Comparison of ENCODE assay signal across 1 cellular context in the genomic region with DNA sequence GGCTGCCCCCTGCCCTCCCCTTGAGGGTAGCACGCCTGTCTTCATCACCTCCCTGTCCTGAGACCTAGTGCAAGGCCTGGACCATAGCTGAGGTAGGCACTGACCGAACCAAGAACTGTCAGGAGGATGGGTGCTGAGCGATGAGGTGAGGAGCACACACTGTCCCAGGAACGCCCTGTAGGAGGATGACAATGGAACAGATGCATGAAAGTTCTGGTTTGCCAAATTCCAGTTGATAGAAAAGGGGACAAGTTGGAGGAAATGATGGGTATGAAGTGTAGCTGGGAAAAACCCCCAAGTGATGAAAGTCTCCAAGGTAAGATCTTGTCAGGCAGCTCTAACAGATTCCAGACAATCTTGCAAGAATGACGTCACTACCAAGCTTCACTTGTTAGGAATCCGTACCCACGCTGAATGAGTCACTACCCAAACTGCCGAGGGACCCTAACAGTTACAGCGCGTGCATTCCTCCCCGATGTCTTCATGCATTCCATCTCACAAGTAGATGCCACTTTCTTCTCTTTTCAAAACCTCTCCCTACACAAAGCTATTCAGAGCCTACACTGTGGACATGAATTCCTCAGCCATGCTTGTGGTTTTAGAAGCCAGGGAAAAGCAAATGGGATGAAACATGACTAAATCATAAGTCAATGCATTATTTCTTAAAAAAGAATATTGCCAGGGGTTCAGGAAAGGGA.
TF ChIP-seq lines count a peak whose summit lies in the region.

No MANE protein-coding gene starts in this region.

TF ChIP-seq in HEK293, 187 proteins besides CTCF, POLR2A, EP300 and RAD21 (continued from another document and continues in another):
- TF ChIP-seq, protein P1, sequence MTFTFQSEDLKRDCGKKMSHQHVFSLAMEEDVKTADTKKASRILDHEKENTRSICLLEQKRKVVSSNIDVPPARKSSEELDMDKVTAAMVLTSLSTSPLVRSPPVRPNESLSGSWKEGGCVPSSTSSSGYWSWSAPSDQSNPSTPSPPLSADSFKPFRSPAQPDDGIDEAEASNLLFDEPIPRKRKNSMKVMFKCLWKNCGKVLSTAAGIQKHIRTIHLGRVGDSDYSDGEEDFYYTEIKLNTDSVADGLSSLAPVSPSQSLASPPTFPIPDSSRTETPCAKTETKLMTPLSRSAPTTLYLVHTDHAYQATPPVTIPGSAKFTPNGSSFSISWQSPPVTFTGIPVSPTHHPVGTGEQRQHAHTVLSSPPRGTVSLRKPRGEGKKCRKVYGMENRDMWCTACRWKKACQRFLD (tag by site-specific recombination; IDR thresholded peaks at IDR 0.05): no peak
- TF ChIP-seq ZNF600 (tag by site-specific recombination; IDR thresholded peaks at IDR 0.05): peak; percentile 98
- no peak for TF ChIP-seq ZNF214 (tag by site-specific recombination; IDR thresholded peaks at IDR 0.05; ENCODE audit: borderline replicate concordance)
- TF ChIP-seq ZNF2 (tag by site-specific recombination; IDR thresholded peaks at IDR 0.05): 0 out of 2 replicates have a peak, but pooled peaks have one; percentile 34
- TF ChIP-seq ZNF501 (tag by site-specific recombination; IDR thresholded peaks at IDR 0.05): peak; percentile 37; the same call in 1 of the 2 replicates
- TF ChIP-seq ZNF776 (tag by site-specific recombination; IDR thresholded peaks at IDR 0.05; ENCODE audit: borderline replicate concordance): no peak
- TF ChIP-seq ZNF394 (tag by site-specific recombination; IDR thresholded peaks at IDR 0.05; ENCODE audit: borderline replicate concordance): peak; percentile 48; the same call in 1 of the 2 replicates
- no peak for TF ChIP-seq ZNF169 (tag by site-specific recombination; IDR thresholded peaks at IDR 0.05)
- no peak for TF ChIP-seq ZNF707 (tag by site-specific recombination; IDR thresholded peaks at IDR 0.05)
- 0 out of 2 replicates have a peak, but pooled peaks have one; percentile 43 for TF ChIP-seq ZSCAN23 (tag by site-specific recombination; IDR thresholded peaks at IDR 0.05)
- no peak for TF ChIP-seq ZSCAN30 (tag by site-specific recombination; IDR thresholded peaks at IDR 0.05)
- TF ChIP-seq ZBTB20 (tag by site-specific recombination; IDR thresholded peaks at IDR 0.05): no peak
- TF ChIP-seq, protein P2, sequence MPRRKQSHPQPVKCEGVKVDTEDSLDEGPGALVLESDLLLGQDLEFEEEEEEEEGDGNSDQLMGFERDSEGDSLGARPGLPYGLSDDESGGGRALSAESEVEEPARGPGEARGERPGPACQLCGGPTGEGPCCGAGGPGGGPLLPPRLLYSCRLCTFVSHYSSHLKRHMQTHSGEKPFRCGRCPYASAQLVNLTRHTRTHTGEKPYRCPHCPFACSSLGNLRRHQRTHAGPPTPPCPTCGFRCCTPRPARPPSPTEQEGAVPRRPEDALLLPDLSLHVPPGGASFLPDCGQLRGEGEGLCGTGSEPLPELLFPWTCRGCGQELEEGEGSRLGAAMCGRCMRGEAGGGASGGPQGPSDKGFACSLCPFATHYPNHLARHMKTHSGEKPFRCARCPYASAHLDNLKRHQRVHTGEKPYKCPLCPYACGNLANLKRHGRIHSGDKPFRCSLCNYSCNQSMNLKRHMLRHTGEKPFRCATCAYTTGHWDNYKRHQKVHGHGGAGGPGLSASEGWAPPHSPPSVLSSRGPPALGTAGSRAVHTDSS (tag by site-specific recombination; IDR thresholded peaks at IDR 0.05): no peak
- TF ChIP-seq, protein P3, sequence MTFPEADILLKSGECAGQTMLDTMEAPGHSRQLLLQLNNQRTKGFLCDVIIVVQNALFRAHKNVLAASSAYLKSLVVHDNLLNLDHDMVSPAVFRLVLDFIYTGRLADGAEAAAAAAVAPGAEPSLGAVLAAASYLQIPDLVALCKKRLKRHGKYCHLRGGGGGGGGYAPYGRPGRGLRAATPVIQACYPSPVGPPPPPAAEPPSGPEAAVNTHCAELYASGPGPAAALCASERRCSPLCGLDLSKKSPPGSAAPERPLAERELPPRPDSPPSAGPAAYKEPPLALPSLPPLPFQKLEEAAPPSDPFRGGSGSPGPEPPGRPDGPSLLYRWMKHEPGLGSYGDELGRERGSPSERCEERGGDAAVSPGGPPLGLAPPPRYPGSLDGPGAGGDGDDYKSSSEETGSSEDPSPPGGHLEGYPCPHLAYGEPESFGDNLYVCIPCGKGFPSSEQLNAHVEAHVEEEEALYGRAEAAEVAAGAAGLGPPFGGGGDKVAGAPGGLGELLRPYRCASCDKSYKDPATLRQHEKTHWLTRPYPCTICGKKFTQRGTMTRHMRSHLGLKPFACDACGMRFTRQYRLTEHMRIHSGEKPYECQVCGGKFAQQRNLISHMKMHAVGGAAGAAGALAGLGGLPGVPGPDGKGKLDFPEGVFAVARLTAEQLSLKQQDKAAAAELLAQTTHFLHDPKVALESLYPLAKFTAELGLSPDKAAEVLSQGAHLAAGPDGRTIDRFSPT (tag by site-specific recombination; IDR thresholded peaks at IDR 0.05): peak; percentile 95
- TF ChIP-seq ZNF366 (tag by site-specific recombination; conservative IDR thresholded peaks at IDR 0.05): peak; percentile 85
- TF ChIP-seq BCL11B (tag by site-specific recombination; IDR thresholded peaks at IDR 0.05; ENCODE audit: low read depth): no peak
- no peak for TF ChIP-seq ZNF585B (tag by site-specific recombination; IDR thresholded peaks at IDR 0.05)
- TF ChIP-seq ZNF184 (tag by site-specific recombination; IDR thresholded peaks at IDR 0.05): peak; percentile 97
- TF ChIP-seq, protein P4, sequence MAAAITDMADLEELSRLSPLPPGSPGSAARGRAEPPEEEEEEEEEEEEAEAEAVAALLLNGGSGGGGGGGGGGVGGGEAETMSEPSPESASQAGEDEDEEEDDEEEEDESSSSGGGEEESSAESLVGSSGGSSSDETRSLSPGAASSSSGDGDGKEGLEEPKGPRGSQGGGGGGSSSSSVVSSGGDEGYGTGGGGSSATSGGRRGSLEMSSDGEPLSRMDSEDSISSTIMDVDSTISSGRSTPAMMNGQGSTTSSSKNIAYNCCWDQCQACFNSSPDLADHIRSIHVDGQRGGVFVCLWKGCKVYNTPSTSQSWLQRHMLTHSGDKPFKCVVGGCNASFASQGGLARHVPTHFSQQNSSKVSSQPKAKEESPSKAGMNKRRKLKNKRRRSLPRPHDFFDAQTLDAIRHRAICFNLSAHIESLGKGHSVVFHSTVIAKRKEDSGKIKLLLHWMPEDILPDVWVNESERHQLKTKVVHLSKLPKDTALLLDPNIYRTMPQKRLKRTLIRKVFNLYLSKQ (tag by site-specific recombination; IDR thresholded peaks at IDR 0.05; ENCODE audit: borderline replicate concordance): no peak
- TF ChIP-seq, protein P5, sequence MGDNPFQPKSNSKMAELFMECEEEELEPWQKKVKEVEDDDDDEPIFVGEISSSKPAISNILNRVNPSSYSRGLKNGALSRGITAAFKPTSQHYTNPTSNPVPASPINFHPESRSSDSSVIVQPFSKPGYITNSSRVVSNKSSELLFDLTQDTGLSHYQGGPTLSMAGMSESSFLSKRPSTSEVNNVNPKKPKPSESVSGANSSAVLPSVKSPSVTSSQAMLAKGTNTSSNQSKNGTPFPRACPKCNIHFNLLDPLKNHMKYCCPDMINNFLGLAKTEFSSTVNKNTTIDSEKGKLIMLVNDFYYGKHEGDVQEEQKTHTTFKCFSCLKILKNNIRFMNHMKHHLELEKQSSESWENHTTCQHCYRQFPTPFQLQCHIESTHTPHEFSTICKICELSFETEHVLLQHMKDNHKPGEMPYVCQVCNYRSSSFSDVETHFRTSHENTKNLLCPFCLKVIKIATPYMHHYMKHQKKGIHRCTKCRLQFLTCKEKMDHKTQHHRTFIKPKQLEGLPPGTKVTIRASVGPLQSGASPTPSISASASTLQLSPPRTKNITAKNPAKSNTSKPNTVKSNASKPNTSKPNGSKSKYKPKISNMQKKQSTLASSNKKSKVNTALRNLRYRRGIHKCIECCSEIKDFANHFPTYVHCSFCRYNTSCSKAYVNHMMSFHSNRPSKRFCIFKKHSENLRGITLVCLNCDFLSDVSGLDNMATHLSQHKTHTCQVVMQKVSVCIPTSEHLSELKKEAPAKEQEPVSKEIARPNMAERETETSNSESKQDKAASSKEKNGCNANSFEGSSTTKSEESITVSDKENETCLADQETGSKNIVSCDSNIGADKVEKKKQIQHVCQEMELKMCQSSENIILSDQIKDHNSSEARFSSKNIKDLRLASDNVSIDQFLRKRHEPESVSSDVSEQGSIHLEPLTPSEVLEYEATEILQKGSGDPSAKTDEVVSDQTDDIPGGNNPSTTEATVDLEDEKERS (tag by site-specific recombination; IDR thresholded peaks at IDR 0.05): peak; percentile 31; the same call in 1 of the 2 replicates
- TF ChIP-seq ZNF174 (tag by site-specific recombination; IDR thresholded peaks at IDR 0.05): no peak
- peak; percentile 85 for TF ChIP-seq ZNF10 (tag by site-specific recombination; IDR thresholded peaks at IDR 0.05)
- no peak for TF ChIP-seq SP2 (tag by site-specific recombination; IDR thresholded peaks at IDR 0.05)
- TF ChIP-seq ZNF311 (tag by site-specific recombination; IDR thresholded peaks at IDR 0.05; ENCODE audit: borderline replicate concordance): no peak
- TF ChIP-seq, protein P6, sequence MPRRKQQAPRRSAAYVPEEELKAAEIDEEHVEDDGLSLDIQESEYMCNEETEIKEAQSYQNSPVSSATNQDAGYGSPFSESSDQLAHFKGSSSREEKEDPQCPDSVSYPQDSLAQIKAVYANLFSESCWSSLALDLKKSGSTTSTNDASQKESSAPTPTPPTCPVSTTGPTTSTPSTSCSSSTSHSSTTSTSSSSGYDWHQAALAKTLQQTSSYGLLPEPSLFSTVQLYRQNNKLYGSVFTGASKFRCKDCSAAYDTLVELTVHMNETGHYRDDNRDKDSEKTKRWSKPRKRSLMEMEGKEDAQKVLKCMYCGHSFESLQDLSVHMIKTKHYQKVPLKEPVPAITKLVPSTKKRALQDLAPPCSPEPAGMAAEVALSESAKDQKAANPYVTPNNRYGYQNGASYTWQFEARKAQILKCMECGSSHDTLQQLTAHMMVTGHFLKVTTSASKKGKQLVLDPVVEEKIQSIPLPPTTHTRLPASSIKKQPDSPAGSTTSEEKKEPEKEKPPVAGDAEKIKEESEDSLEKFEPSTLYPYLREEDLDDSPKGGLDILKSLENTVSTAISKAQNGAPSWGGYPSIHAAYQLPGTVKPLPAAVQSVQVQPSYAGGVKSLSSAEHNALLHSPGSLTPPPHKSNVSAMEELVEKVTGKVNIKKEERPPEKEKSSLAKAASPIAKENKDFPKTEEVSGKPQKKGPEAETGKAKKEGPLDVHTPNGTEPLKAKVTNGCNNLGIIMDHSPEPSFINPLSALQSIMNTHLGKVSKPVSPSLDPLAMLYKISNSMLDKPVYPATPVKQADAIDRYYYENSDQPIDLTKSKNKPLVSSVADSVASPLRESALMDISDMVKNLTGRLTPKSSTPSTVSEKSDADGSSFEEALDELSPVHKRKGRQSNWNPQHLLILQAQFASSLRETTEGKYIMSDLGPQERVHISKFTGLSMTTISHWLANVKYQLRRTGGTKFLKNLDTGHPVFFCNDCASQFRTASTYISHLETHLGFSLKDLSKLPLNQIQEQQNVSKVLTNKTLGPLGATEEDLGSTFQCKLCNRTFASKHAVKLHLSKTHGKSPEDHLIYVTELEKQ (tag by site-specific recombination; IDR thresholded peaks at IDR 0.05; ENCODE audit: borderline replicate concordance): peak; percentile 69; the same call in 1 of the 2 replicates
- TF ChIP-seq KLF8 (tag by site-specific recombination; IDR thresholded peaks at IDR 0.05): peak; percentile 80
- TF ChIP-seq ZNF658 (tag by site-specific recombination; IDR thresholded peaks at IDR 0.05): no peak
- TF ChIP-seq, protein P7, sequence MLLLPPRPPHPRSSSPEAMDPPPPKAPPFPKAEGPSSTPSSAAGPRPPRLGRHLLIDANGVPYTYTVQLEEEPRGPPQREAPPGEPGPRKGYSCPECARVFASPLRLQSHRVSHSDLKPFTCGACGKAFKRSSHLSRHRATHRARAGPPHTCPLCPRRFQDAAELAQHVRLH (tag by site-specific recombination; IDR thresholded peaks at IDR 0.05): no peak
- peak; percentile 96 for TF ChIP-seq ZBTB21 (tag by site-specific recombination; IDR thresholded peaks at IDR 0.05)
- TF ChIP-seq ZNF157 (tag by site-specific recombination; IDR thresholded peaks at IDR 0.05): no peak
- no peak for TF ChIP-seq ZNF114 (tag by site-specific recombination; IDR thresholded peaks at IDR 0.05)
- no peak for TF ChIP-seq ZBTB8A (tag by site-specific recombination; IDR thresholded peaks at IDR 0.05)
- no peak for TF ChIP-seq ZNF335 (tag by site-specific recombination; conservative IDR thresholded peaks at IDR 0.05)
- TF ChIP-seq, protein P8, sequence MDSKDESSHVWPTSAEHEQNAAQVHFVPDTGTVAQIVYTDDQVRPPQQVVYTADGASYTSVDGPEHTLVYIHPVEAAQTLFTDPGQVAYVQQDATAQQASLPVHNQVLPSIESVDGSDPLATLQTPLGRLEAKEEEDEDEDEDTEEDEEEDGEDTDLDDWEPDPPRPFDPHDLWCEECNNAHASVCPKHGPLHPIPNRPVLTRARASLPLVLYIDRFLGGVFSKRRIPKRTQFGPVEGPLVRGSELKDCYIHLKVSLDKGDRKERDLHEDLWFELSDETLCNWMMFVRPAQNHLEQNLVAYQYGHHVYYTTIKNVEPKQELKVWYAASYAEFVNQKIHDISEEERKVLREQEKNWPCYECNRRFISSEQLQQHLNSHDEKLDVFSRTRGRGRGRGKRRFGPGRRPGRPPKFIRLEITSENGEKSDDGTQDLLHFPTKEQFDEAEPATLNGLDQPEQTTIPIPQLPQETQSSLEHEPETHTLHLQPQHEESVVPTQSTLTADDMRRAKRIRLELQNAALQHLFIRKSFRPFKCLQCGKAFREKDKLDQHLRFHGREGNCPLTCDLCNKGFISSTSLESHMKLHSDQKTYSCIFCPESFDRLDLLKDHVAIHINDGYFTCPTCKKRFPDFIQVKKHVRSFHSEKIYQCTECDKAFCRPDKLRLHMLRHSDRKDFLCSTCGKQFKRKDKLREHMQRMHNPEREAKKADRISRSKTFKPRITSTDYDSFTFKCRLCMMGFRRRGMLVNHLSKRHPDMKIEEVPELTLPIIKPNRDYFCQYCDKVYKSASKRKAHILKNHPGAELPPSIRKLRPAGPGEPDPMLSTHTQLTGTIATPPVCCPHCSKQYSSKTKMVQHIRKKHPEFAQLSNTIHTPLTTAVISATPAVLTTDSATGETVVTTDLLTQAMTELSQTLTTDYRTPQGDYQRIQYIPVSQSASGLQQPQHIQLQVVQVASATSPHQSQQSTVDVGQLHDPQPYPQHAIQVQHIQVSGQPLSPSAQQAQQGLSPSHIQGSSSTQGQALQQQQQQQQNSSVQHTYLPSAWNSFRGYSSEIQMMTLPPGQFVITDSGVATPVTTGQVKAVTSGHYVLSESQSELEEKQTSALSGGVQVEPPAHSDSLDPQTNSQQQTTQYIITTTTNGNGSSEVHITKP (tag by site-specific recombination; IDR thresholded peaks at IDR 0.05): peak; percentile 65
- no peak for TF ChIP-seq KLF9 (tag by site-specific recombination; IDR thresholded peaks at IDR 0.05; ENCODE audit: low read depth)
- peak; percentile 33; the same call in 1 of the 2 replicates for TF ChIP-seq WT1 (tag by site-specific recombination; IDR thresholded peaks at IDR 0.05)
- no peak for TF ChIP-seq ZFP37 (tag by site-specific recombination; IDR thresholded peaks at IDR 0.05)
- TF ChIP-seq ZNF76 (tag by site-specific recombination; IDR thresholded peaks at IDR 0.05; ENCODE audit: borderline replicate concordance, low read depth): peak; percentile 54; the same call in 1 of the 2 replicates
- no peak for TF ChIP-seq ZNF292 (tag by site-specific recombination; IDR thresholded peaks at IDR 0.05; ENCODE audit: borderline replicate concordance, low read depth)
- no peak for TF ChIP-seq TRIM28 (IDR thresholded peaks at IDR 0.05; ENCODE audit: borderline replicate concordance, low read length)
